ENCODE assay signal across 10 cellular contexts in the genomic region with DNA sequence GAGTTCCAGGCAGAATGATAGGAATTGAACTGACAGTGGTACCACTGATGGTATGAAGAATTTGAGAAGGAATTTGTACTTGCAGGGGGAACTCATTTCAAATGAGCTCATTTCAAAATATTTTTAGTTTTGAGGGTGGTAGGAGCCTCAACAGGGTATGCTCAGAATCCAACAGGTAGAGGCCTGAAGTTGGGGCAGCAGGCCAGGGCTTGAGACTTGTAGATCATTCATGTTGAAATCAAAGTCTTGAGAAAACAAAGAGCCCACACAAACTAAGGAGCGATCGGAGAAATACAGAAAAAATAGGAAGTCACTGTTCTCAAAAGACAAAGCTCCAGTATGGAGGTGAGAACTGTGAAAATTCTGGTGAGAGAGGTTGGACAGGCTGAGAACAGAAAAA. TPM values are rescaled to one million over a fixed set of nuclear protein-coding genes. Genes with fewer than 3 reads are reported as not detected.
DNase-seq lines count a peak whose midpoint lies in the region; TF ChIP-seq lines count a peak whose summit lies in the region.
"Had no signal": no experiment of that assay in that cellular context is flagged by ENCODE, and none has a peak within 500 bp of the region (broad histone marks: within the 10 kb centered on the region; RNA-seq: fewer than 3 reads in every experiment).

No MANE protein-coding gene starts in this region.

- H3K27me3 Mint-ChIP-seq in Calu3 (ENCODE audit: unreplicated experiment) (no peaks in the 10 kb centered on the region), chondrocyte (ENCODE audit: low read depth) (no peaks in the 10 kb centered on the region), neural progenitor cell (ENCODE audit: insufficient read depth, low read depth) (peaks cover 3% of the 10 kb centered on the region)

- H3K27ac Mint-ChIP-seq in Calu3 (ENCODE audit: unreplicated experiment), result peak overlapping the region; percentile 31
- H3K27ac Mint-ChIP-seq in chondrocyte (ENCODE audit: unreplicated experiment), result peak overlapping the region; percentile 39
- H3K27ac Mint-ChIP-seq in neural progenitor cell, result no peak overlapping the region

- H3K9me3 Mint-ChIP-seq in Calu3 (ENCODE audit: low read depth, unreplicated experiment), result no peaks in the 10 kb centered on the region
- H3K9me3 Mint-ChIP-seq in chondrocyte (ENCODE audit: low read depth), result peaks cover 10% of the 10 kb centered on the region
- peaks cover 6% of the 10 kb centered on the region for H3K9me3 Mint-ChIP-seq in neural progenitor cell

- H3K4me3 ChIP-seq in Karpas-422 (ENCODE audit: low read length) (peak overlapping the region; percentile 79), neural progenitor cell (no peak overlapping the region)

- H3K36me3 ChIP-seq in Karpas-422 (ENCODE audit: insufficient read depth, low read length), result no peaks in the 10 kb centered on the region
- H3K36me3 ChIP-seq in neural progenitor cell, result no peaks in the 10 kb centered on the region

- peaks cover 19% of the 10 kb centered on the region for H3K36me3 Mint-ChIP-seq in Calu3 (ENCODE audit: insufficient read depth, unreplicated experiment)
- no peaks in the 10 kb centered on the region for H3K36me3 Mint-ChIP-seq in chondrocyte (ENCODE audit: low read depth)
- H3K36me3 Mint-ChIP-seq in neural progenitor cell, result no peaks in the 10 kb centered on the region

- H3K27me3 ChIP-seq in Karpas-422 (ENCODE audit: low read length) (no peaks in the 10 kb centered on the region; the same call in 1 of the 2 replicates), neural progenitor cell (no peaks in the 10 kb centered on the region)

- intact Hi-C loops in Calu3 (cut with micrococcal nuclease; ENCODE audit: unreplicated experiment), result no loop called here

- peak overlapping the region; percentile 76 for H3K4me2 ChIP-seq in Karpas-422 (ENCODE audit: low read depth, low read length, poor library complexity, severe bottlenecking)
- peak overlapping the region; percentile 75 for H3K4me2 ChIP-seq in neural progenitor cell

- CTCF ChIA-PET in Calu3 (lab: Charles Lee), result no interaction called here

- H3K9ac ChIP-seq in Karpas-422 (ENCODE audit: low read length) (peak overlapping the region; percentile 84), neural progenitor cell (no peak overlapping the region)

- no peak overlapping the region for H3K27ac ChIP-seq in Karpas-422 (ENCODE audit: low read length)
- no peak overlapping the region for H3K27ac ChIP-seq in neural progenitor cell

- H3K9me2 ChIP-seq in Karpas-422 (replicated peaks; ENCODE audit: insufficient read depth, low read length), result no peaks in the 10 kb centered on the region

- H3K4me3 Mint-ChIP-seq in Calu3 (ENCODE audit: low read depth, unreplicated experiment), result peak overlapping the region; percentile 89
- peak overlapping the region; percentile 66 for H3K4me3 Mint-ChIP-seq in chondrocyte (ENCODE audit: unreplicated experiment)
- peak overlapping the region; percentile 78 for H3K4me3 Mint-ChIP-seq in neural progenitor cell

- H2AFZ ChIP-seq in Karpas-422 (ENCODE audit: low read length) (peak overlapping the region; percentile 48), neural progenitor cell (replicated peaks) (no peak overlapping the region)

- H3K79me2 ChIP-seq in Karpas-422 (ENCODE audit: low read length) (peaks cover 35% of the 10 kb centered on the region), neural progenitor cell (ENCODE audit: low read depth) (peaks cover 35% of the 10 kb centered on the region)

- H3K9me3 ChIP-seq in Karpas-422 (ENCODE audit: low read length), result no peaks in the 10 kb centered on the region
- H3K9me3 ChIP-seq in neural progenitor cell (ENCODE audit: low read depth), result no peaks in the 10 kb centered on the region

- no peaks in the 10 kb centered on the region for H3F3A ChIP-seq in neural progenitor cell (ENCODE audit: low read depth)

- H4K20me1 ChIP-seq in Karpas-422 (ENCODE audit: insufficient read depth, low read depth, low read length) (no peaks in the 10 kb centered on the region), neural progenitor cell (ENCODE audit: low read depth) (no peaks in the 10 kb centered on the region)

- BruUV-seq in Calu3 (replicated peaks; lab: Mats Ljungman, UMichigan), result no TSS peak

- DNase-seq in Calu3 (no peak), Karpas-422 (no peak), chondrocyte (ENCODE audit: low spot score) (no peak), neural progenitor cell (ENCODE audit: low spot score) (no peak), NCI-H2171 treated with DMSO at 0.1 percent for 48 hours (lab: John Stamatoyannopoulos, UW) (no peak), GF-D8 (lab: John Stamatoyannopoulos, UW) (no peak), NCI-H2029 (lab: John Stamatoyannopoulos, UW) (no peak)
- DNase-seq in stimulated activated CD4-positive, alpha-beta T cell treated with anti-CD3 and anti-CD28 coated beads, Interleukin-1b, Interleukin-23, amount 100 ng/mL, for 48 hours, result no peak
- DNase-seq: NCI-H1092, T1000 had no signal

- H3K4me1 ChIP-seq in Karpas-422 (ENCODE audit: low read length) (peaks cover 33% of the 10 kb centered on the region), neural progenitor cell (no peaks in the 10 kb centered on the region)

- TF ChIP-seq CTCF in Calu3 (IDR thresholded peaks at IDR 0.05; ENCODE audit: unreplicated experiment) (no peak), chondrocyte (IDR thresholded peaks at IDR 0.05) (no peak), neural progenitor cell (IDR thresholded peaks at IDR 0.05) (no peak)

- H3K4me1 Mint-ChIP-seq in Calu3 (ENCODE audit: low read depth, unreplicated experiment) (peaks cover 33% of the 10 kb centered on the region), chondrocyte (ENCODE audit: low read depth) (peaks cover 16% of the 10 kb centered on the region), neural progenitor cell (peaks cover 11% of the 10 kb centered on the region)

RNA-seq across cellular contexts. Expression of a gene that starts 1.0 kb away (rescaled TPM):
- total RNA-seq in Calu3 (2022), result 19.7 and 21.7 TPM in 2 replicates
- total RNA-seq in Karpas-422 (2014; rRNA removed; shearing (Covaris generic); ENCODE audit: low replicate concordance), result 10.0 and 18.3 TPM in 2 replicates
- 19.0 to 20.7 TPM (median 20.4 TPM) in 3 replicates for total RNA-seq in chondrocyte
- total RNA-seq in neural progenitor cell (ENCODE audit: low replicate concordance), result 23.5 and 24.2 TPM in 2 replicates

RNA-seq across cellular contexts. Expression of a gene that starts 10.4 kb away (rescaled TPM):
- total RNA-seq in Calu3 (2022) (33.0 and 37.1 TPM in 2 replicates), chondrocyte (25.4 to 28.9 TPM (median 27.6 TPM) in 3 replicates), neural progenitor cell (ENCODE audit: low replicate concordance) (22.1 and 26.0 TPM in 2 replicates)
- total RNA-seq in Karpas-422 (2014; rRNA removed; shearing (Covaris generic); ENCODE audit: low replicate concordance), result 9.1 and 25.6 TPM in 2 replicates
